ENCODE assay signal across 15 cellular contexts in genomic region chr6:137610702-137611101, GRCh38.
DNase-seq lines count a peak whose midpoint lies in the region; ATAC-seq and TF ChIP-seq lines count a peak whose summit lies in the region.
"Had no signal": no experiment of that assay in that cellular context is flagged by ENCODE, and none has a peak within 500 bp of the region (broad histone marks: within the 10 kb centered on the region; RNA-seq: fewer than 3 reads in every experiment).

No MANE protein-coding gene starts in this region.

- intact Hi-C loops in right lobe of liver (cut with DNase I): no loop called here

- H3K27ac ChIP-seq in right lobe of liver: no peak overlapping the region
- H3K27ac ChIP-seq: 22Rv1, BLaER1 had no signal

- H3K4me3 ChIP-seq in right lobe of liver: no peak overlapping the region
- H3K4me3 ChIP-seq: BLaER1, GM23338 had no signal

- WGBS in right lobe of liver (ENCODE audit: insufficient coverage, low coverage, low lambda C conversion rate, missing lambda C conversion rate): 60% methylated on average over 2 of the region's 2 CpGs

- H3K4me1 ChIP-seq in right lobe of liver: no peaks in the 10 kb centered on the region
- H3K4me1 ChIP-seq: BLaER1 had no signal

- no peak for TF ChIP-seq POLR2A in right lobe of liver (IDR thresholded peaks at IDR 0.05)

- H3K36me3 ChIP-seq in right lobe of liver: no peaks in the 10 kb centered on the region
- H3K36me3 ChIP-seq: BLaER1 had no signal

- TF ChIP-seq CTCF in right lobe of liver (IDR thresholded peaks at IDR 0.05): no peak

- peak; percentile 65 for ATAC-seq in GM18498 (IDR thresholded peaks at IDR 0.05; ENCODE audit: unreplicated experiment)
- ATAC-seq in GM19025 (IDR thresholded peaks at IDR 0.05; ENCODE audit: low read depth, unreplicated experiment): peak; percentile 64
- ATAC-seq in HG02938 (IDR thresholded peaks at IDR 0.05; ENCODE audit: unreplicated experiment): peak; percentile 61
- ATAC-seq in HG03432 (IDR thresholded peaks at IDR 0.05; ENCODE audit: unreplicated experiment): peak; percentile 67
- ATAC-seq in right lobe of liver: no peak
- no peak for ATAC-seq in GM21423 (IDR thresholded peaks at IDR 0.05; ENCODE audit: unreplicated experiment)
- ATAC-seq: GM23338 had no signal

- H3K27me3 ChIP-seq in right lobe of liver: no peaks in the 10 kb centered on the region
- H3K27me3 ChIP-seq: BLaER1 had no signal

- no peaks in the 10 kb centered on the region for H3K9me3 ChIP-seq in right lobe of liver

- DNase-seq in right lobe of liver (no peak), AML-193 (lab: John Stamatoyannopoulos, UW) (no peak), NCI-H1436 treated with DMSO at 0.1 percent for 48 hours (lab: John Stamatoyannopoulos, UW) (no peak)
- DNase-seq: CD8-positive, alpha-beta memory T cell; DMS53; H7; KG1 had no signal

Comparison
In these comparisons a context has a peak if more than half of its experiments do, and no peak if none do; other contexts are left out.
1. ATAC-seq: peak in GM18498 (single experiment), GM19025 (single experiment), HG02938 (single experiment) and HG03432 (single experiment); none in right lobe of liver (0 of 4) and GM21423 (single experiment).